Comparison of ENCODE assay signal across 30 cellular contexts in the genomic region with DNA sequence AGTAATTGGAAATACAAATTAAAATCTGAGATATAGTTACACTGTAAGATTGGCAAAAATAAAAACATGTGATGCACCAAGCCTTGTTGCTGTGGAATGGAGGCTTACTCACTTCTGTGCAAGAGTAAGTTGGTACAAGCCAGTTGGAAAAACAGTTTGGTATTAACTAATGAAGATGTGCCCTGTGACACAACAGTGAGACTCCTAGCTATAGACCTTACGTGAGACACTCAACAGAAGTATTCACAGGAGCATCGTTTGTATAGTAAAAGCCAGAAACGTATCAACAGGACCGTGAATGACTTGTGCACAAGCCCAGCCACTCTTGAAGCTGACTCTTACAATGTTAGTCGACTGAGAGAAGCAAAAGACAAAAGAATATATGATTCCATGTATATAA. TPM values are rescaled to one million over a fixed set of nuclear protein-coding genes. Genes with fewer than 3 reads are reported as not detected.
"Had no signal": no experiment of that assay in that cellular context is flagged by ENCODE, and none has a peak within 500 bp of the region (broad histone marks: within the 10 kb centered on the region; RNA-seq: fewer than 3 reads in every experiment).

No MANE protein-coding gene starts in this region.

- ATAC-seq: activated CD8-positive, alpha-beta T cell treated with anti-CD3 and anti-CD28 coated beads for 36 hours; activated naive CD8-positive, alpha-beta T cell treated with anti-CD3 and anti-CD28 coated beads, Interleukin-2, amount 50 U/mL, for 24 hours; activated T-cell treated with anti-CD3 and anti-CD28 coated beads, Interleukin-2, amount 50 U/mL, for 4 hours; activated T-helper 17 cell treated with anti-CD3 and anti-CD28 coated beads, Interleukin-2, amount 50 U/mL, for 72 hours; body of pancreas; Panc1; Right ventricle myocardium inferior; T-cell had no signal

- H3K27ac ChIP-seq: ascending aorta, body of pancreas, SK-N-MC, VCaP had no signal

- H3K27me3 Mint-ChIP-seq: activated CD4-positive, alpha-beta T cell treated with anti-CD3 and anti-CD28 coated beads, Interleukin-2, amount 10 ng/mL, durations not matched to agents 7 days and 5 days; activated CD8-positive, alpha-beta T cell treated with anti-CD3 and anti-CD28 coated beads for 36 hours; activated naive CD8-positive, alpha-beta T cell treated with anti-CD3 and anti-CD28 coated beads, Interleukin-2, amount 50 U/mL, for 24 hours; activated T-helper 17 cell treated with anti-CD3 and anti-CD28 coated beads, Interleukin-2, amount 50 U/mL, for 72 hours; central memory CD8-positive, alpha-beta T cell; T-cell had no signal

- H3K27ac Mint-ChIP-seq: activated CD4-positive, alpha-beta T cell treated with anti-CD3 and anti-CD28 coated beads, Interleukin-2, amount 10 ng/mL, durations not matched to agents 7 days and 5 days had no signal

- H3K4me3 Mint-ChIP-seq: activated CD4-positive, alpha-beta T cell treated with anti-CD3 and anti-CD28 coated beads, Interleukin-2, amount 10 ng/mL, durations not matched to agents 7 days and 5 days; activated CD8-positive, alpha-beta T cell treated with anti-CD3 and anti-CD28 coated beads for 36 hours; activated naive CD8-positive, alpha-beta T cell treated with anti-CD3 and anti-CD28 coated beads, Interleukin-2, amount 50 U/mL, for 24 hours; activated T-cell treated with anti-CD3 and anti-CD28 coated beads, Interleukin-2, amount 50 U/mL, for 4 hours; activated T-helper 17 cell treated with anti-CD3 and anti-CD28 coated beads, Interleukin-2, amount 50 U/mL, for 72 hours; central memory CD8-positive, alpha-beta T cell; T-cell had no signal

- H3K4me1 Mint-ChIP-seq: activated naive CD8-positive, alpha-beta T cell treated with anti-CD3 and anti-CD28 coated beads, Interleukin-2, amount 50 U/mL, for 24 hours; activated T-helper 17 cell treated with anti-CD3 and anti-CD28 coated beads, Interleukin-2, amount 50 U/mL, for 72 hours; T-cell had no signal

- H3K9me3 Mint-ChIP-seq: activated CD4-positive, alpha-beta T cell treated with anti-CD3 and anti-CD28 coated beads, Interleukin-2, amount 10 ng/mL, durations not matched to agents 7 days and 5 days; activated CD8-positive, alpha-beta T cell treated with anti-CD3 and anti-CD28 coated beads for 36 hours; activated naive CD8-positive, alpha-beta T cell treated with anti-CD3 and anti-CD28 coated beads, Interleukin-2, amount 50 U/mL, for 24 hours; activated T-cell treated with anti-CD3 and anti-CD28 coated beads, Interleukin-2, amount 50 U/mL, for 4 hours; activated T-helper 17 cell treated with anti-CD3 and anti-CD28 coated beads, Interleukin-2, amount 50 U/mL, for 72 hours; central memory CD8-positive, alpha-beta T cell; T-cell had no signal

- H3K9me3 ChIP-seq: ascending aorta, body of pancreas had no signal

- H3K27me3 ChIP-seq: ascending aorta, body of pancreas had no signal

- DNase-seq: activated CD4-positive, alpha-beta T cell treated with anti-CD3 and anti-CD28 coated beads, Interleukin-2, amount 10 ng/mL, durations not matched to agents 7 days and 5 days; activated CD4-positive, CD25-positive, alpha-beta regulatory T cell; activated CD8-positive, alpha-beta memory T cell treated with anti-CD3 and anti-CD28 coated beads, Interleukin-2, amount 50 U/mL, for 4 hours; activated CD8-positive, alpha-beta T cell treated with anti-CD3 and anti-CD28 coated beads for 36 hours; activated gamma-delta T cell treated with Interleukin-2 at 50 U/mL for 16 hours; activated naive CD4-positive, alpha-beta T cell treated with anti-CD3 and anti-CD28 coated beads, Interleukin-2, amount 50 U/mL, for 16 hours; activated naive CD8-positive, alpha-beta T cell treated with anti-CD3 and anti-CD28 coated beads, Interleukin-2, amount 50 U/mL, for 24 hours; activated T-cell treated with anti-CD3 and anti-CD28 coated beads, Interleukin-2, amount 50 U/mL, for 4 hours; amniotic stem cell; body of pancreas; MM.1S; NCI-H1105; NCI-H1436; NCI-H1694 treated with DMSO at 0.1 percent for 48 hours; NCI-H2029 treated with DMSO at 0.1 percent for 48 hours; NCI-H345; NCI-H510A; NCI-H526 treated with DMSO at 0.1 percent for 48 hours; NK-92 treated with Interleukin-12 subunit alpha and Interleukin-12 subunit beta, amount 100 ng/mL, for 24 hours; OCI-M1; RPMI8226; T-cell had no signal

- H3K4me3 ChIP-seq: ascending aorta, body of pancreas, SK-N-MC had no signal

RNA-seq across cellular contexts. Expression of gene CFAP61, which starts 20.5 kb away (rescaled TPM):
- total RNA-seq: activated CD4-positive, alpha-beta T cell treated with anti-CD3 and anti-CD28 coated beads, Interleukin-2, amount 10 ng/mL, durations not matched to agents 7 days and 5 days; activated CD8-positive, alpha-beta T cell treated with anti-CD3 and anti-CD28 coated beads for 36 hours; activated T-helper 17 cell treated with anti-CD3 and anti-CD28 coated beads, Interleukin-2, amount 50 U/mL, for 72 hours; ascending aorta; T-cell; T-helper 2 cell treated with Interferon-gamma antibody and Interleukin-4, amounts not matched to agents 100 ng/mL and 5 ng/mL, for 36 hours had no signal
